ENCODE assay signal across 19 cellular contexts in the genomic region with DNA sequence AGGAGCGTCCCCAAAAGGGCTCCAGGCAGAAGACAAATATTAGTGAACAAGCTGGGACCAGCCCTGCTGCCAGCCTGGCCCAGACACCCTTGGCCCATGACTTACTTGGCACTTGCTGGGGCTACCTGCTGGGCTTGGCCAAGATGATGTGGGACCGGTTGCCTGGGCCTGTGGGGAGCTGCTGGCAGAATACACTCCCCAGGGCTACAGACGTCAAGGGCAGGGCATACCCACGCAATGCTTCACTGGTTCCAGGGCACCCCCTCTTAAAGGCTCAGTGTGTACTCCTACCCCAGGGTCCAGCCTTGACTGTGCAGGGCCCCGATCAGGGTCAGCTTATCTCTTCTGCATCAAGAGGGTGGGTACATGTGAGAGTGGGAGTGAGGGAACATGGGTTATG.
DNase-seq lines count a peak whose midpoint lies in the region; ATAC-seq, FAIRE-seq and TF ChIP-seq lines count a peak whose summit lies in the region.
"Had no signal": no experiment of that assay in that cellular context is flagged by ENCODE, and none has a peak within 500 bp of the region (broad histone marks: within the 10 kb centered on the region; RNA-seq: fewer than 3 reads in every experiment).

No MANE protein-coding gene starts in this region.

- no peak overlapping the region for H3K4me3 ChIP-seq in epithelial cell of esophagus (ENCODE audit: low read length)
- H3K4me3 ChIP-seq in naive thymus-derived CD4-positive, alpha-beta T cell (ENCODE audit: low read length), result no peak overlapping the region
- H3K4me3 ChIP-seq: BLaER1 had no signal

- intact Hi-C loops in naive thymus-derived CD4-positive, alpha-beta T cell (cut with micrococcal nuclease), result no loop called here
- intact Hi-C loops in left ventricle myocardium superior (cut with micrococcal nuclease), result no loop called here

- no peak overlapping the region for H3K4me3 Mint-ChIP-seq in T-helper 17 cell
- no peak overlapping the region for H3K4me3 Mint-ChIP-seq in naive thymus-derived CD4-positive, alpha-beta T cell
- H3K4me3 Mint-ChIP-seq: CD8-positive, alpha-beta memory T cell had no signal

- CTCF ChIA-PET in naive thymus-derived CD4-positive, alpha-beta T cell (lab: Charles Lee), result interaction anchor here (1.7 kb wide), 1 partner anchor 8 kb away, joined by 9 read pairs; no protein-coding TSS in a partner anchor

- no peaks in the 10 kb centered on the region for H3K9me3 Mint-ChIP-seq in naive thymus-derived CD4-positive, alpha-beta T cell
- H3K9me3 Mint-ChIP-seq: CD8-positive, alpha-beta memory T cell had no signal

- DNase-seq in T-helper 17 cell, result no peak
- peak; percentile 80 for DNase-seq in epithelial cell of esophagus (ENCODE audit: low read depth)
- DNase-seq in naive thymus-derived CD4-positive, alpha-beta T cell, result no peak
- DNase-seq in left ventricle myocardium superior, result no peak
- no peak for DNase-seq in HTR-8/SVneo (ENCODE audit: insufficient read length, low spot score)
- DNase-seq in activated gamma-delta T cell (lab: John Stamatoyannopoulos, UW), result no peak
- DNase-seq in NCI-H1694 (lab: John Stamatoyannopoulos, UW), result no peak
- DNase-seq: CD8-positive, alpha-beta memory T cell; KG1; MM.1S; NCI-H1930; NCI-H2171; NCI-H510A; NCI-H82; SHP77 had no signal

- TF ChIP-seq CTCF in epithelial cell of esophagus (IDR thresholded peaks at IDR 0.05; ENCODE audit: insufficient read depth, low read depth, low read length, missing control alignments), result no peak

- peaks cover 19% of the 10 kb centered on the region for H3K4me1 Mint-ChIP-seq in T-helper 17 cell
- H3K4me1 Mint-ChIP-seq in naive thymus-derived CD4-positive, alpha-beta T cell, result peaks cover under 1 to 17% (median 7%) of the 10 kb centered on the region in 7 donors

- no peaks in the 10 kb centered on the region for H3K9me3 ChIP-seq in T-helper 17 cell (ENCODE audit: control insufficient read depth, low read length, poor library complexity, severe bottlenecking)
- H3K9me3 ChIP-seq in naive thymus-derived CD4-positive, alpha-beta T cell (ENCODE audit: control insufficient read depth in 2 of 3, low read length in 3 of 3), result no peaks in the 10 kb centered on the region
- H3K9me3 ChIP-seq: BLaER1 had no signal

- H3K36me3 Mint-ChIP-seq in T-helper 17 cell (ENCODE audit: low read depth), result no peaks in the 10 kb centered on the region
- H3K36me3 Mint-ChIP-seq in naive thymus-derived CD4-positive, alpha-beta T cell, result no peaks in the 10 kb centered on the region
- H3K36me3 Mint-ChIP-seq: CD8-positive, alpha-beta memory T cell had no signal

- H3K36me3 ChIP-seq in naive thymus-derived CD4-positive, alpha-beta T cell (ENCODE audit: control insufficient read depth in 2 of 3, insufficient read depth in 3 of 3, low read length in 3 of 3), result no peaks in the 10 kb centered on the region
- H3K36me3 ChIP-seq: BLaER1 had no signal

- peak overlapping the region; percentile 51 for H3K27ac Mint-ChIP-seq in T-helper 17 cell
- peak overlapping the region in 1 of 9 donors; percentile 10 for H3K27ac Mint-ChIP-seq in naive thymus-derived CD4-positive, alpha-beta T cell

- POLR2A ChIA-PET in naive thymus-derived CD4-positive, alpha-beta T cell (lab: Charles Lee), result no interaction called here

- ATAC-seq in T-helper 17 cell (no peak), left ventricle myocardium superior (no peak)
- peak; percentile 4 for ATAC-seq in naive thymus-derived CD4-positive, alpha-beta T cell
- ATAC-seq: Panc1, SK-N-SH treated with all-trans-retinoic acid at 6 μM for 48 hours had no signal

- no peak for FAIRE-seq in HTR-8/SVneo (lab: Jason Lieb, UNC)
- FAIRE-seq: H54 had no signal

- peaks cover 5% of the 10 kb centered on the region in 2 donors for H3K4me1 ChIP-seq in naive thymus-derived CD4-positive, alpha-beta T cell (ENCODE audit: control insufficient read depth in 2 of 2, insufficient read depth in 2 of 2, low read length in 2 of 2)

- no peak overlapping the region for H3K27ac ChIP-seq in naive thymus-derived CD4-positive, alpha-beta T cell (ENCODE audit: low read depth, low read length)
- H3K27ac ChIP-seq: BLaER1 had no signal

- no peaks in the 10 kb centered on the region for H3K27me3 ChIP-seq in naive thymus-derived CD4-positive, alpha-beta T cell (ENCODE audit: control insufficient read depth in 2 of 2, insufficient read depth in 2 of 2, low read length in 2 of 2)

- H3K27me3 Mint-ChIP-seq in T-helper 17 cell, result peaks cover 3% of the 10 kb centered on the region
- peaks cover 0 to 8% (median 0%) of the 10 kb centered on the region in 5 donors for H3K27me3 Mint-ChIP-seq in naive thymus-derived CD4-positive, alpha-beta T cell
